In genomic region chr7:101542527-101543241, GRCh38 we compare ENCODE assay signal across 8 cellular contexts.
A peak's percentile ranks its signal among the peaks of the same experiment; 100 is the strongest.
DNase-seq lines count a peak whose midpoint lies in the region; ATAC-seq and TF ChIP-seq lines count a peak whose summit lies in the region.

No MANE protein-coding gene starts in this region.

- no peaks in the 10 kb centered on the region for H3K36me3 ChIP-seq in mesenchymal stem cell (ENCODE audit: control insufficient read depth in 1 of 2, insufficient read depth in 2 of 2, low read depth in 1 of 2, low read length in 2 of 2)

- no peak overlapping the region for H4K8ac ChIP-seq in mesenchymal stem cell (ENCODE audit: low read length)

- H3K4me3 ChIP-seq in coronary artery (no peak overlapping the region), mesenchymal stem cell (ENCODE audit: insufficient read depth in 1 of 2, low read depth in 1 of 2, low read length in 2 of 2) (no peak overlapping the region)

- H3K23ac ChIP-seq in mesenchymal stem cell (ENCODE audit: low read length in 2 of 2), result no peak overlapping the region

- peaks cover 4 to 66% of the 10 kb centered on the region in 2 experiments for H3K27me3 ChIP-seq in mesenchymal stem cell (ENCODE audit: control insufficient read depth in 1 of 2, insufficient read depth in 1 of 2, low read length in 2 of 2)

- H3K79me1 ChIP-seq in mesenchymal stem cell (replicated peaks; ENCODE audit: low read length, poor library complexity, severe bottlenecking), result no peaks in the 10 kb centered on the region

- WGBS in mesenchymal stem cell, result 59% methylated on average over 10 of the region's 16 CpGs

- H3K27ac ChIP-seq in coronary artery, result no peak overlapping the region
- no peak overlapping the region for H3K27ac ChIP-seq in mesenchymal stem cell (ENCODE audit: low read length, poor library complexity, severe bottlenecking)

- H3K4me1 ChIP-seq in mesenchymal stem cell (ENCODE audit: control insufficient read depth, insufficient read depth, low read depth, low read length), result peaks cover 3% of the 10 kb centered on the region

- no peak overlapping the region for H2BK5ac ChIP-seq in mesenchymal stem cell (ENCODE audit: low read depth, low read length, poor library complexity, severe bottlenecking)

- no peak overlapping the region for H3K4me2 ChIP-seq in mesenchymal stem cell (ENCODE audit: low read length, poor library complexity, severe bottlenecking)

- no peak overlapping the region for H2AK5ac ChIP-seq in mesenchymal stem cell (ENCODE audit: low read length, severe bottlenecking)

- no peak overlapping the region for H3K9ac ChIP-seq in mesenchymal stem cell (ENCODE audit: low read length)

- no peak overlapping the region for H2AFZ ChIP-seq in mesenchymal stem cell (ENCODE audit: low read depth, low read length)

- no peak overlapping the region for H3K14ac ChIP-seq in mesenchymal stem cell (ENCODE audit: low read length in 2 of 2)

- H3K18ac ChIP-seq in mesenchymal stem cell (ENCODE audit: low read depth in 1 of 2, low read length in 2 of 2), result no peak overlapping the region

- no peak overlapping the region for H3K4ac ChIP-seq in mesenchymal stem cell (ENCODE audit: low read depth in 1 of 2, low read length in 2 of 2)

- H4K91ac ChIP-seq in mesenchymal stem cell (ENCODE audit: low read length), result no peak overlapping the region

- peak; percentile 90 for TF ChIP-seq CTCF in coronary artery (IDR thresholded peaks at IDR 0.05)

- ATAC-seq in HG03378 (IDR thresholded peaks at IDR 0.05; ENCODE audit: unreplicated experiment), result no peak

- H2BK12ac ChIP-seq in mesenchymal stem cell (ENCODE audit: low read length in 2 of 2), result no peak overlapping the region

- DNase-seq in NCI-H2081 (lab: John Stamatoyannopoulos, UW) (peak; percentile 61 to 75), NCI-H2081 treated with DMSO at 0.1 percent for 48 hours (lab: John Stamatoyannopoulos, UW) (no peak), NCI-H2171 (lab: John Stamatoyannopoulos, UW) (peak; percentile 26), coronary artery (ENCODE audit: low spot score) (no peak), mesenchymal stem cell (peak; percentile 44)
- peak; percentile 76 for DNase-seq in activated CD4-positive, alpha-beta T cell treated with anti-CD3 and anti-CD28 coated beads, Interleukin-2, amount 50 U/mL, for 1 hour
- DNase-seq in stimulated activated CD8-positive, alpha-beta memory T cell treated with anti-CD3 and anti-CD28 coated beads, Interleukin-2, amount 100 ng/mL, for 48 hours (ENCODE audit: low read depth in 2 of 2), result peak; percentile 61 to 74

- H2BK120ac ChIP-seq in mesenchymal stem cell (ENCODE audit: low read depth, low read length), result no peak overlapping the region

- H2BK15ac ChIP-seq in mesenchymal stem cell (ENCODE audit: low read depth, poor library complexity, severe bottlenecking), result no peak overlapping the region

- H3K9me3 ChIP-seq in mesenchymal stem cell (ENCODE audit: control insufficient read depth, low read length), result no peaks in the 10 kb centered on the region

Comparison
In these comparisons a context has a peak if more than half of its experiments do, and no peak if none do; other contexts are left out.
1. DNase-seq: peak in NCI-H2081 (2 of 2), NCI-H2171 (single experiment), activated CD4-positive, alpha-beta T cell treated with anti-CD3 and anti-CD28 coated beads, Interleukin-2, amount 50 U/mL, for 1 hour (single experiment), mesenchymal stem cell (single experiment) and stimulated activated CD8-positive, alpha-beta memory T cell treated with anti-CD3 and anti-CD28 coated beads, Interleukin-2, amount 100 ng/mL, for 48 hours (2 of 2); none in NCI-H2081 treated with DMSO at 0.1 percent for 48 hours (single experiment) and coronary artery (single experiment).